Comparison of ENCODE assay signal across 18 cellular contexts in the genomic region with DNA sequence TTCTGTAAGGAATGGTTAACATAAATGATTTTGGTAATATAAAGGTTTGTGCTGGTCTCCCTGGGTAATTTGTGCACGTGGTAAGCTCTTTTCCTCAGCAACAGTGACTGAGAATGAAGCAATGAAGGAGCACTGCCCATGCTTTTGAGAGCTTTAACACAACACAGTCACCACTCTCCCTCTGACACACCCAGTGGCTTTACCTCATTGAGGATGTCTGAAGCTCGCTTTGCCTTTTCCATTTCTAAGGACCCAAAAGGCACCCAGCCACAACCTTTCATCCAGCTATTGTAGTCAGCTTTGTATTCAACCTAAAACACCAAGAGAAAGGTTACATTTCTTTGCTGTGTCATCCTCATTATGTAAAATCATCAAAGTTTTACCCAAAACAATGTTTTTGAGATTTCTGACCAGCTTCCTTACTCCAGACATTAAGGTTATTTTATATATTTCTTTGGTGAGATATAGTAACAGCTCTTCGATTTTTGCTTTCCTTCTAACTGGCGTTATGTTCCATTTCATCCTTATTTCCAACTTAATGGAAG. TPM values are rescaled to one million over a fixed set of nuclear protein-coding genes. Genes with fewer than 3 reads are reported as not detected.
DNase-seq lines count a peak whose midpoint lies in the region; ATAC-seq, FAIRE-seq and TF ChIP-seq lines count a peak whose summit lies in the region.
"Had no signal": no experiment of that assay in that cellular context is flagged by ENCODE, and none has a peak within 500 bp of the region (broad histone marks: within the 10 kb centered on the region; RNA-seq: fewer than 3 reads in every experiment).

No MANE protein-coding gene starts in this region.

- H3K9me3 ChIP-seq in K562 (replicated peaks; ENCODE audit: control insufficient read depth, insufficient read depth, low read depth, low read length) (no peaks in the 10 kb centered on the region), osteoblast (ENCODE audit: low read depth, low read length) (no peaks in the 10 kb centered on the region)
- H3K9me3 ChIP-seq: A549 had no signal

- no peak overlapping the region for H3K4me3 Mint-ChIP-seq in GM23338
- H3K4me3 Mint-ChIP-seq: CD4-positive, alpha-beta memory T cell; H9 had no signal

- DNase-seq in GM23338 (ENCODE audit: low spot score) (no peak), K562 (ENCODE audit: extremely low read depth in 1 of 4, low spot score in 3 of 4) (no peak), osteoblast (ENCODE audit: insufficient read length, low spot score, missing footprints) (peak; percentile 56), SW480 (ENCODE audit: low spot score) (no peak)
- DNase-seq: 8988T; C1 segment of cervical spinal cord; Calu3; CD4-positive, alpha-beta memory T cell; COR-L47; DMS153; DND-41; H9 had no signal

- BruUV-seq in K562 (replicated peaks; lab: Mats Ljungman, UMichigan) = no TSS peak

- H3K9ac ChIP-seq in K562 (ENCODE audit: insufficient read depth in 1 of 2, low read depth in 2 of 2, low read length in 2 of 2) = no peak overlapping the region

- TF ChIP-seq CTCF in GM23338 (conservative IDR thresholded peaks at IDR 0.05; ENCODE audit: low read depth in 2 of 2) (no peak), K562 (IDR thresholded peaks at IDR 0.05 in 2 of 3, conservative IDR thresholded peaks at IDR 0.05 in 1 of 3; ENCODE audit: insufficient read depth in 2 of 3, low read depth in 1 of 3, low read length in 3 of 3) (no peak), osteoblast (IDR thresholded peaks at IDR 0.05; ENCODE audit: extremely low read depth, low read depth, low read length) (no peak)

- no peaks in the 10 kb centered on the region for H3K27me3 ChIP-seq in GM23338 (ENCODE audit: insufficient read depth)
- no peaks in the 10 kb centered on the region for H3K27me3 ChIP-seq in K562 (ENCODE audit: control insufficient read depth in 2 of 2, insufficient read depth in 2 of 2, low read length in 2 of 2)
- no peaks in the 10 kb centered on the region for H3K27me3 ChIP-seq in osteoblast (ENCODE audit: insufficient read depth, low read length)

- peaks cover 15% of the 10 kb centered on the region for H3K4me1 Mint-ChIP-seq in GM23338
- H3K4me1 Mint-ChIP-seq: CD4-positive, alpha-beta memory T cell had no signal

- H3K36me3 ChIP-seq in GM23338 (ENCODE audit: insufficient read depth) = no peaks in the 10 kb centered on the region
- no peaks in the 10 kb centered on the region for H3K36me3 ChIP-seq in K562 (ENCODE audit: control insufficient read depth, insufficient read depth, low read length)
- H3K36me3 ChIP-seq in osteoblast (ENCODE audit: insufficient read depth, low read length) = no peaks in the 10 kb centered on the region

- POLR2A ChIA-PET in K562 (lab: Yijun Ruan, JAX) = interaction anchor here (1.0 to 1.8 kb wide), 2 partner anchors 11 to 12 kb away, joined by 4 to 8 read pairs; no protein-coding TSS in a partner anchor

- no peaks in the 10 kb centered on the region for H3K36me3 Mint-ChIP-seq in GM23338 (ENCODE audit: low read depth)

- no peaks in the 10 kb centered on the region for H3K9me2 ChIP-seq in GM23338 (ENCODE audit: insufficient read depth)

- no peaks in the 10 kb centered on the region for H4K20me1 ChIP-seq in GM23338 (replicated peaks; ENCODE audit: insufficient read depth)
- H4K20me1 ChIP-seq in K562 (replicated peaks; ENCODE audit: control insufficient read depth, insufficient read depth, low read length) = no peaks in the 10 kb centered on the region
- H4K20me1 ChIP-seq in osteoblast (ENCODE audit: insufficient read depth, low read length) = no peaks in the 10 kb centered on the region

- H3K27me3 Mint-ChIP-seq in GM23338 (ENCODE audit: insufficient read depth, low read depth, poor library complexity) = peaks cover 3% of the 10 kb centered on the region
- H3K27me3 Mint-ChIP-seq: CD4-positive, alpha-beta memory T cell had no signal

- peak; percentile 32 for FAIRE-seq in K562 (lab: Jason Lieb, UNC)
- FAIRE-seq: A549, GM19239, H1 had no signal

- H3K27ac ChIP-seq in GM23338 (ENCODE audit: low read depth) (no peak overlapping the region), K562 (ENCODE audit: extremely low read depth, low read depth, low read length) (no peak overlapping the region), osteoblast (ENCODE audit: low read depth, low read length) (no peak overlapping the region)
- H3K27ac ChIP-seq: A549 had no signal

- no peaks in the 10 kb centered on the region for H3K9me3 Mint-ChIP-seq in GM23338
- H3K9me3 Mint-ChIP-seq: CD4-positive, alpha-beta memory T cell; H9 had no signal

- ATAC-seq in GM23338 = peak; percentile 68
- ATAC-seq in K562 = peak; percentile 59
- no peak for ATAC-seq in GM21528 (IDR thresholded peaks at IDR 0.05; ENCODE audit: low FRiP score, unreplicated experiment)
- ATAC-seq in HG03565 (IDR thresholded peaks at IDR 0.05; ENCODE audit: unreplicated experiment) = no peak
- ATAC-seq: A549, HCT116 had no signal

- intact Hi-C loops in K562 (cut with micrococcal nuclease) = no loop called here

- no peak for TF ChIP-seq EP300 in K562 (IDR thresholded peaks at IDR 0.05; ENCODE audit: low read length)

- H3F3A ChIP-seq in GM23338 (replicated peaks; ENCODE audit: low read depth) = no peaks in the 10 kb centered on the region

- no peaks in the 10 kb centered on the region for H3K79me2 ChIP-seq in GM23338 (replicated peaks; ENCODE audit: insufficient read depth)
- no peaks in the 10 kb centered on the region for H3K79me2 ChIP-seq in K562 (ENCODE audit: control insufficient read depth, insufficient read depth, low read length)
- no peaks in the 10 kb centered on the region for H3K79me2 ChIP-seq in osteoblast (ENCODE audit: insufficient read depth, low read length)

- H3K27ac Mint-ChIP-seq in GM23338 = 0 out of 2 replicates have a peak overlapping the region, but pooled peaks have one; percentile 69
- H3K27ac Mint-ChIP-seq: CD4-positive, alpha-beta memory T cell had no signal

- CTCF ChIA-PET in K562 (lab: Yijun Ruan, JAX; ENCODE audit: low intra/inter-chr PET ratio) = no interaction called here

- H2AFZ ChIP-seq in GM23338 (no peak overlapping the region), K562 (ENCODE audit: low read depth, low read length) (peak overlapping the region; percentile 59), osteoblast (ENCODE audit: low read length) (no peak overlapping the region)

- no peak for TF ChIP-seq POLR2A in K562 (conservative IDR thresholded peaks at IDR 0.05)

- H3K4me2 ChIP-seq in GM23338 = no peak overlapping the region
- H3K4me2 ChIP-seq in K562 (ENCODE audit: insufficient read depth, low read length) = no peak overlapping the region
- no peak overlapping the region for H3K4me2 ChIP-seq in osteoblast (ENCODE audit: insufficient read depth, low read length)
- H3K4me2 ChIP-seq: A549 had no signal

- TF ChIP-seq RAD21 in K562 (CRISPR knock-in tag; conservative IDR thresholded peaks at IDR 0.05 in 1 of 2, IDR thresholded peaks at IDR 0.05 in 1 of 2) = no peak

- no peak overlapping the region for H3K4me3 ChIP-seq in GM23338
- no peak overlapping the region for H3K4me3 ChIP-seq in K562
- H3K4me3 ChIP-seq in osteoblast (ENCODE audit: insufficient read depth, low read length) = no peak overlapping the region
- H3K4me3 ChIP-seq: A549 had no signal

- in situ Hi-C loops in K562 (cut with MboI) = no loop called here

- no peaks in the 10 kb centered on the region for H3K9me1 ChIP-seq in K562 (ENCODE audit: control insufficient read depth, insufficient read depth, low read length)

- H3K4me1 ChIP-seq in GM23338 (ENCODE audit: insufficient read depth) (no peaks in the 10 kb centered on the region), K562 (replicated peaks in 1 of 2; ENCODE audit: control insufficient read depth in 2 of 2, insufficient read depth in 2 of 2, low read length in 2 of 2) (peaks cover 0 to 4% of the 10 kb centered on the region in 2 experiments; a peak in 1 of 5 replicates), osteoblast (ENCODE audit: insufficient read depth, low read length) (no peaks in the 10 kb centered on the region)
- H3K4me1 ChIP-seq: A549 had no signal

- 18% methylated on average over 4 of the region's 4 CpGs for WGBS in K562 (ENCODE audit: insufficient coverage, low coverage, missing lambda C conversion rate)

TF ChIP-seq in K562, 482 proteins besides CTCF, POLR2A, EP300 and RAD21 (continues in another document):
- TF ChIP-seq ZNF589 (CRISPR knock-in tag; IDR thresholded peaks at IDR 0.05; ENCODE audit: low read depth) = no peak
- TF ChIP-seq CBFA2T3 (IDR thresholded peaks at IDR 0.05) = no peak
- no peak for TF ChIP-seq GABPB1 (CRISPR knock-in tag; IDR thresholded peaks at IDR 0.05)
- TF ChIP-seq EHMT2 (IDR thresholded peaks at IDR 0.05) = no peak
- TF ChIP-seq SIN3A (IDR thresholded peaks at IDR 0.05; ENCODE audit: borderline replicate concordance in 2 of 2, control insufficient read depth in 1 of 2, low read depth in 2 of 2, low read length in 2 of 2) = no peak
- peak; percentile 71 for TF ChIP-seq ZNF316 (IDR thresholded peaks at IDR 0.05)
- TF ChIP-seq GTF2B (IDR thresholded peaks at IDR 0.05; ENCODE audit: extremely low read depth, insufficient read length) = no peak

RNA-seq across cellular contexts. Expression of gene NEB, which starts 51.7 kb away (rescaled TPM):
- 8.2 and 13.7 TPM in 2 replicates for total RNA-seq in GM23338 (2014; rRNA removed; shearing (Covaris generic))
- 4.9 and 6.2 TPM in 2 replicates for polyA plus RNA-seq in GM23338 (2016; fragmentation: Nextera tagmentation; extraction: Ambion mirVana)
- 1.6 and 8.7 TPM in 2 replicates for total RNA-seq in K562 (2011; cell fraction: chromatin; rRNA removed; ENCODE audit: low replicate concordance)
- 0.50 and 1.4 TPM in 2 replicates for total RNA-seq in K562 (2011; cell fraction: nucleolus; rRNA removed)
- 2.7 and 3.7 TPM in 2 replicates for total RNA-seq in K562 (2011; cell fraction: nucleoplasm; rRNA removed)
- total RNA-seq in K562 (2014; rRNA removed) = 2.7 and 3.8 TPM in 2 replicates
- 3.8 and 5.1 TPM in 2 replicates for total RNA-seq in K562 (2014; rRNA removed; fragmentation: Illumina TruSeq; extraction: Trizol)
- 3.6 and 4.4 TPM in 2 replicates for total RNA-seq in K562 (2015; rRNA removed; fragmentation: Illumina TruSeq; extraction: Trizol)
- total RNA-seq in K562 (2021) = 2.2 and 2.5 TPM in 2 replicates
- polyA plus RNA-seq in K562 (2011; rRNA removed) = 0.65 and 1.7 TPM in 2 replicates
- polyA plus RNA-seq in K562 (2011; cell fraction: cytosol; rRNA removed) = 0.49 and 0.63 TPM in 2 replicates
- polyA plus RNA-seq in K562 (2011; cell fraction: nucleus; rRNA removed) = 2.0 and 2.9 TPM in 2 replicates
- 3.9 and 12.9 TPM in 2 replicates for polyA plus RNA-seq in K562 (2012)
- polyA plus RNA-seq in K562 (2014; fragmentation: Illumina TruSeq; extraction: Trizol) = 3.2 and 3.7 TPM in 2 replicates
- 1 to 10 TPM; 1.7 to 3.4 TPM for polyA plus RNA-seq in K562 (2014; fragmentation: Nextera tagmentation; extraction: Ambion mirVana)
- 2.9 and 8.3 TPM in 2 replicates for polyA plus RNA-seq in K562 (2014; rRNA removed)
- 2.6 and 3.6 TPM in 2 replicates for polyA minus RNA-seq in K562 (2011; rRNA and poly(A)+ RNA removed)
- 1.2 and 1.7 TPM in 2 replicates for polyA minus RNA-seq in K562 (2011; cell fraction: cytosol; rRNA and poly(A)+ RNA removed)
- polyA minus RNA-seq in K562 (2011; cell fraction: nucleus; rRNA and poly(A)+ RNA removed) = 4.2 and 4.4 TPM in 2 replicates
- 0.29 and 0.36 TPM in 2 replicates for total RNA-seq in osteoblast

Comparison
In these comparisons a context has a peak if more than half of its experiments do, and no peak if none do; other contexts are left out.
1. ATAC-seq: peak in GM23338 (single experiment) and K562 (single experiment); none in GM21528 (single experiment) and HG03565 (single experiment).